29 cellular contexts compared by ENCODE assay signal in genomic region chr1:178560871-178561376, GRCh38. TPM values are rescaled to one million over a fixed set of nuclear protein-coding genes. Genes with fewer than 3 reads are reported as not detected.
"Had no signal": no experiment of that assay in that cellular context is flagged by ENCODE, and none has a peak within 500 bp of the region (broad histone marks: within the 10 kb centered on the region; RNA-seq: fewer than 3 reads in every experiment).

No MANE protein-coding gene starts in this region.

- H3K27ac Mint-ChIP-seq: endodermal cell, neural progenitor cell had no signal

- H3K4me2 ChIP-seq: hepatocyte, neural progenitor cell had no signal

- H3K4me1 ChIP-seq: colonic mucosa, lower lobe of right lung, tibial artery, upper lobe of right lung, vagina had no signal

- H3K4me3 ChIP-seq: colonic mucosa, hepatocyte, left ventricle myocardium inferior, lower lobe of right lung, neural progenitor cell, spleen, tibial artery, upper lobe of right lung, vagina had no signal

- H3K27me3 ChIP-seq: colonic mucosa, hepatocyte, neural progenitor cell, spleen, tibial artery, upper lobe of right lung, vagina had no signal

- H3K36me3 Mint-ChIP-seq: naive thymus-derived CD8-positive, alpha-beta T cell; neural progenitor cell had no signal

- H2AFZ ChIP-seq: hepatocyte, neural progenitor cell had no signal

- H3K9ac ChIP-seq: neural progenitor cell had no signal

- ATAC-seq: left cardiac atrium; lower lobe of right lung; naive thymus-derived CD8-positive, alpha-beta T cell; sciatic nerve; stimulated activated naive CD8-positive, alpha-beta T cell treated with anti-CD3 and anti-CD28 coated beads, Interleukin-15, Interleukin-2, amounts not matched to agents 100 U/mL and 50 U/mL, for 24 hours; upper lobe of right lung had no signal

- H3K79me2 ChIP-seq: hepatocyte had no signal

- H3K27ac ChIP-seq: colonic mucosa, hepatocyte, left ventricle myocardium inferior, lower lobe of right lung, neural progenitor cell, spleen, tibial artery, upper lobe of right lung, vagina had no signal

- DNase-seq: colonic mucosa; effector CD4-positive, alpha-beta T cell; endodermal cell; erythroblast; foreskin melanocyte; kidney; left cardiac atrium; left ventricle myocardium inferior; lower lobe of right lung; mesenchymal stem cell; naive thymus-derived CD8-positive, alpha-beta T cell; occipital lobe; spleen; stimulated activated CD4-positive, alpha-beta T cell treated with anti-CD3 and anti-CD28 coated beads, Interleukin-15, amount 100 ng/mL, for 24 hours; stimulated activated CD4-positive, alpha-beta T cell treated with anti-CD3 and anti-CD28 coated beads, Interleukin-1b, Interleukin-23, amount 100 ng/mL, for 48 hours; stimulated activated CD4-positive, alpha-beta T cell treated with anti-CD3 and anti-CD28 coated beads, Interleukin-4, amount 100 ng/mL, for 24 hours; stimulated activated naive CD8-positive, alpha-beta T cell treated with anti-CD3 and anti-CD28 coated beads, Interleukin-15, Interleukin-2, amounts not matched to agents 100 U/mL and 50 U/mL, for 24 hours; tibial artery; upper lobe of right lung had no signal

- H3K4me3 Mint-ChIP-seq: endodermal cell; naive thymus-derived CD8-positive, alpha-beta T cell had no signal

- H3K27me3 Mint-ChIP-seq: naive thymus-derived CD8-positive, alpha-beta T cell had no signal

- FAIRE-seq: endothelial cell of umbilical vein, kidney had no signal

RNA-seq across cellular contexts. Expression of gene TEX35, which starts 48.0 kb away (rescaled TPM):
- total RNA-seq: cerebellum; colonic mucosa; dermis microvascular lymphatic vessel endothelial cell; endodermal cell; endothelial cell of umbilical vein; hepatocyte; kidney; left cardiac atrium; left ventricle myocardium inferior; lower lobe of right lung; naive thymus-derived CD8-positive, alpha-beta T cell; occipital lobe; pulmonary artery endothelial cell; sciatic nerve; skeletal muscle tissue; spleen; temporal lobe; upper lobe of right lung; vagina had no signal
- polyA plus RNA-seq: endothelial cell of umbilical vein; hepatocyte; naive thymus-derived CD8-positive, alpha-beta T cell had no signal
